In the genomic region with DNA sequence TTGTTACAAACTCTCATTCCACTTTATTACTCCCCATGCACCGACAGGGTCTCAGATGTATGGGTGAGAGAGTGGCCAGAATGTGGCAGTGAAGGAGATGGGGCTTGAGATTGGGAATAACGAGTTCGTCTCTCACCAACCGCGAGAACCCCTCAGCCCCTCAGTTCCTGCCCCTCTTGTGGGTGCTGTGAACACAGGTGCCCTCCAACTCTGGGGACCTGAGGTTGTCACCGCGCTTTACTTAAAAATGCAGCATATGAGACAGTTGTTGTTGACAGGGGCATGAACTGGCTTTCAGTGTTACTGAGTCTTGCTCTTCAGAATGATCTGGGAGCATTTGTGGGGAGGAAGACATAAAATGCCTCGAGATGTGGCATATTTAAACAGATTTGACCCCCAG, we compare ENCODE assay signal across 10 cellular contexts.
"Had no signal": no experiment of that assay in that cellular context is flagged by ENCODE, and none has a peak within 500 bp of the region (broad histone marks: within the 10 kb centered on the region; RNA-seq: fewer than 3 reads in every experiment).

No MANE protein-coding gene starts in this region.

- H3K36me3 Mint-ChIP-seq: IgD-negative memory B cell had no signal

- H3K4me2 ChIP-seq: KMS-11 had no signal

- H3K27ac ChIP-seq: HL-60, KMS-11 had no signal

- ATAC-seq: HepG2, K562 had no signal

- H3K9ac ChIP-seq: KMS-11 had no signal

- H3K4me3 Mint-ChIP-seq: IgD-negative memory B cell had no signal

- DNase-seq: IMR-90, Karpas-422, KBM-7, KG1 had no signal

- H3K4me1 Mint-ChIP-seq: IgD-negative memory B cell had no signal

- FAIRE-seq: HepG2, HTR-8/SVneo, K562 had no signal

- H3K4me3 ChIP-seq: K562 had no signal
